In the genomic region with DNA sequence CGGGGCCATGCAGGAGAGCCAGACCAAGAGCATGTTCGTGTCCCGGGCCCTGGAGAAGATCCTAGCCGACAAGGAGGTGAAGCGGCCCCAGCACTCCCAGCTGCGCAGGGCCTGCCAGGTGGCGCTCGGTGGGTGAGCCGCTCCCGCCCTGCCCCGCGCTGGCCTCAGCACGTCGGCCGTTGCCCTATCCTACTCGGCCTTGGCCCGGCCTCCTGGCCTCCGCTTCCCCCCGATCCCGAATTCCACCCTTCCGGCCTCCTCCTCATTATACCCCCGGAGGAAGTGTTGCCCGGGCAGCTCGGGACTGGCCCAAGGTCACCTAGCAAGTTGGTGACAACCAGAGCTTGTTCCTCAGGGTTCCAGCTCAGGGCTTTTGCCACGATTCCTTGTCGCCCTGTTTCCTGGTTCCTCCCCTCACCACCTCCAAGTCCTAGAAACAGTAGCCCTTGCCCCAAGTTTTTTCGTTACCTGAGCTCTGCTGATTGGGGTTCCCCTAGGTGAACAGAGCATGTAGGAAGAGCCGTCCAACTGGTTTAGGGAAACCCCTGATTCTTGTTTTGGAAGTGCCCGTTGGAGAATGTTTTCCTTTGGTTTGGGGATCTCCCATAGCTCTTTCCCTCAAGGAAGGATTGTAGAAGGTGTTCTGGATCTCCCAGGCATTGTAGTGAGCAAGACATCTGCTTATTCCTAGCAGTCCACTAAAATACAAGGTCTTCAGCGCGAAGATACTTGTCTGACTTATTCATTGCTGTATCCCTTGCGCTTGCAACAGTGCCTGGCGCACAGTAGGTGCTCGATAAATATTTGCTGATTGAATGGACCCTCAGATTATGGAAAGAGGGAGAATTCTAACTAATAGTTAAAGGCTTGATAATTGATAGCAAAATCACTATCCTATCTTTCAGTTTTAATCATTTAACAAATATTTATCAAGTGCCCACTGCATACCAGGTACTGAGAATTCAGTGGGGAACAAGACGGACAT, we compare ENCODE assay signal across 8 cellular contexts. TPM values are rescaled to one million over a fixed set of nuclear protein-coding genes. Genes with fewer than 3 reads are reported as not detected.
DNase-seq lines count a peak whose midpoint lies in the region; ATAC-seq and TF ChIP-seq lines count a peak whose summit lies in the region.

No MANE protein-coding gene starts in this region.

- TF ChIP-seq CTCF in H9 (conservative IDR thresholded peaks at IDR 0.05) (no peak), cardiac muscle cell (IDR thresholded peaks at IDR 0.05; ENCODE audit: low read depth, low read length) (no peak), progenitor cell of endocrine pancreas (IDR thresholded peaks at IDR 0.05; ENCODE audit: unreplicated experiment) (no peak)

- peaks cover 2% of the 10 kb centered on the region; the same call in 1 of the 2 replicates for H3K4me1 ChIP-seq in H9 (ENCODE audit: insufficient read depth, low read length)
- H3K4me1 ChIP-seq in Karpas-422 (ENCODE audit: low read length) = peaks cover 45% of the 10 kb centered on the region
- H3K4me1 ChIP-seq in cardiac muscle cell (ENCODE audit: low read depth) = peaks cover 20% of the 10 kb centered on the region

- H3K27ac Mint-ChIP-seq in H9 (peak overlapping the region; percentile 97 to 98 (median 98)), progenitor cell of endocrine pancreas (peak overlapping the region; percentile 99)
- peak overlapping the region; percentile 98 for H3K27ac Mint-ChIP-seq in activated T-helper 17 cell treated with anti-CD3 and anti-CD28 coated beads, Interleukin-2, amount 50 U/mL, for 72 hours

- peak overlapping the region; percentile 96 for H3K4me2 ChIP-seq in H9 (ENCODE audit: insufficient read depth, insufficient read length, low read length)
- peak overlapping the region; percentile 92 for H3K4me2 ChIP-seq in Karpas-422 (ENCODE audit: low read depth, low read length, poor library complexity, severe bottlenecking)

- H3K79me2 ChIP-seq in H9 (ENCODE audit: insufficient read depth, low read length) (peaks cover 16% of the 10 kb centered on the region; the same call in 1 of the 2 replicates), Karpas-422 (ENCODE audit: low read length) (peaks cover 53% of the 10 kb centered on the region)

- ATAC-seq in activated T-helper 17 cell treated with anti-CD3 and anti-CD28 coated beads, Interleukin-2, amount 50 U/mL, for 72 hours (replicated peaks) = peak; percentile 49

- H3K23ac ChIP-seq in H9 (ENCODE audit: insufficient read length, low read depth, low read length) = no peak overlapping the region

- H2BK5ac ChIP-seq in H9 (ENCODE audit: insufficient read length, low read length) = peak overlapping the region; percentile 15

- H3K27me3 ChIP-seq in H9 (ENCODE audit: insufficient read depth, low read length) (no peaks in the 10 kb centered on the region), Karpas-422 (ENCODE audit: low read length) (no peaks in the 10 kb centered on the region), cardiac muscle cell (no peaks in the 10 kb centered on the region)

- H3K18ac ChIP-seq in H9 (ENCODE audit: insufficient read length, low read depth, low read length) = peak overlapping the region; percentile 58

- peak overlapping the region; percentile 76 for H3K4me3 ChIP-seq in Karpas-422 (ENCODE audit: low read length)
- H3K4me3 ChIP-seq in cardiac muscle cell = peak overlapping the region; percentile 85

- H3K36me3 ChIP-seq in Karpas-422 (ENCODE audit: insufficient read depth, low read length) = no peaks in the 10 kb centered on the region
- H3K36me3 ChIP-seq in cardiac muscle cell = no peaks in the 10 kb centered on the region

- H3K56ac ChIP-seq in H9 (ENCODE audit: insufficient read length, low read depth, low read length) = no peak overlapping the region

- no peaks in the 10 kb centered on the region; a peak in 1 of 5 replicates for H3K9me3 Mint-ChIP-seq in H9
- peaks cover 4% of the 10 kb centered on the region for H3K9me3 Mint-ChIP-seq in activated T-helper 17 cell treated with anti-CD3 and anti-CD28 coated beads, Interleukin-2, amount 50 U/mL, for 72 hours
- H3K9me3 Mint-ChIP-seq in progenitor cell of endocrine pancreas (ENCODE audit: low read depth) = no peaks in the 10 kb centered on the region

- H4K91ac ChIP-seq in H9 (ENCODE audit: insufficient read length, low read depth, low read length) = peak overlapping the region; percentile 83

- H3K4me3 Mint-ChIP-seq in H9 = peak overlapping the region; percentile 89 to 95
- H3K4me3 Mint-ChIP-seq in activated T-helper 17 cell treated with anti-CD3 and anti-CD28 coated beads, Interleukin-2, amount 50 U/mL, for 72 hours = peak overlapping the region; percentile 100
- peak overlapping the region; percentile 92 for H3K4me3 Mint-ChIP-seq in progenitor cell of endocrine pancreas (ENCODE audit: low read depth)

- H3K14ac ChIP-seq in H9 (ENCODE audit: insufficient read depth, low read length) = peak overlapping the region; percentile 89

- no peaks in the 10 kb centered on the region for H3K9me2 ChIP-seq in Karpas-422 (replicated peaks; ENCODE audit: insufficient read depth, low read length)

- no peak overlapping the region for H2AK5ac ChIP-seq in H9 (ENCODE audit: insufficient read length, low read length)

- peaks cover 20 to 22% of the 10 kb centered on the region in 2 experiments for H3K4me1 Mint-ChIP-seq in H9
- peaks cover 38% of the 10 kb centered on the region for H3K4me1 Mint-ChIP-seq in activated T-helper 17 cell treated with anti-CD3 and anti-CD28 coated beads, Interleukin-2, amount 50 U/mL, for 72 hours
- peaks cover 24% of the 10 kb centered on the region for H3K4me1 Mint-ChIP-seq in progenitor cell of endocrine pancreas (ENCODE audit: low read depth)

- H2BK120ac ChIP-seq in H9 (ENCODE audit: low read depth, low read length, poor library complexity, severe bottlenecking) = no peak overlapping the region

- H4K8ac ChIP-seq in H9 (replicated peaks; ENCODE audit: insufficient read length, low read depth, low read length) = no peak overlapping the region

- H3K79me1 ChIP-seq in H9 (ENCODE audit: insufficient read depth, low read depth, low read length, poor library complexity, severe bottlenecking) = peaks cover 9% of the 10 kb centered on the region

- H3K23me2 ChIP-seq in H9 (ENCODE audit: insufficient read length, low read depth, low read length, poor library complexity, severe bottlenecking) = peaks cover 7% of the 10 kb centered on the region

- H2AFZ ChIP-seq in H9 (ENCODE audit: low read length) = no peak overlapping the region
- no peak overlapping the region for H2AFZ ChIP-seq in Karpas-422 (ENCODE audit: low read length)

- H3K27me3 Mint-ChIP-seq in H9 (ENCODE audit: low read depth) (peaks cover 2% of the 10 kb centered on the region; the same call in 1 of the 2 replicates), progenitor cell of endocrine pancreas (no peaks in the 10 kb centered on the region)
- H3K27me3 Mint-ChIP-seq in activated T-helper 17 cell treated with anti-CD3 and anti-CD28 coated beads, Interleukin-2, amount 50 U/mL, for 72 hours = no peaks in the 10 kb centered on the region

- no peak overlapping the region for H3K4ac ChIP-seq in H9 (ENCODE audit: low read depth, low read length)

- H3T11ph ChIP-seq in H9 (ENCODE audit: low read length) = no peak overlapping the region

- H3K36me3 Mint-ChIP-seq in H9 (ENCODE audit: insufficient read depth in 1 of 3, low read depth in 3 of 3) (peaks cover 0 to 5% (median 2%) of the 10 kb centered on the region in 3 experiments; a peak in 3 of 7 replicates), progenitor cell of endocrine pancreas (ENCODE audit: insufficient read depth) (no peaks in the 10 kb centered on the region)
- peaks cover 6% of the 10 kb centered on the region for H3K36me3 Mint-ChIP-seq in activated T-helper 17 cell treated with anti-CD3 and anti-CD28 coated beads, Interleukin-2, amount 50 U/mL, for 72 hours (ENCODE audit: low read depth)

- peak overlapping the region; percentile 88 for H3K9ac ChIP-seq in H9 (ENCODE audit: extremely low read depth, insufficient read length, low read length)
- peak overlapping the region; percentile 78 for H3K9ac ChIP-seq in Karpas-422 (ENCODE audit: low read length)

- DNase-seq in NCI-H2081 (lab: John Stamatoyannopoulos, UW) (peak; percentile 53), NCI-H2081 treated with DMSO at 0.1 percent for 48 hours (lab: John Stamatoyannopoulos, UW) (no peak), H9 (no peak), Karpas-422 (peak; percentile 60), cardiac muscle cell (ENCODE audit: low read depth in 1 of 2, low spot score in 1 of 2) (peak in 1 of 2 donors; percentile 75), progenitor cell of endocrine pancreas (ENCODE audit: low spot score, unreplicated experiment) (peak; percentile 43)
- DNase-seq in stimulated activated CD4-positive, alpha-beta T cell treated with anti-CD3 and anti-CD28 coated beads, Interleukin-4, amount 100 ng/mL, for 24 hours = no peak

- WGBS in H9 (ENCODE audit: extremely low coverage, insufficient read length, low lambda C conversion rate) = no CpG with 5 or more reads among the region's 35 CpGs

- no peak overlapping the region for H2BK15ac ChIP-seq in H9 (ENCODE audit: low read depth, low read length)

- H2BK12ac ChIP-seq in H9 (ENCODE audit: insufficient read length, low read depth, low read length) = no peak overlapping the region

- H3K9me3 ChIP-seq in H9 (ENCODE audit: control insufficient read depth, low read depth, low read length) (no peaks in the 10 kb centered on the region), Karpas-422 (ENCODE audit: low read length) (no peaks in the 10 kb centered on the region), cardiac muscle cell (ENCODE audit: low read depth) (no peaks in the 10 kb centered on the region)

- no peak overlapping the region for H2BK20ac ChIP-seq in H9 (ENCODE audit: low read depth, low read length, poor library complexity, severe bottlenecking)

- H3K27ac ChIP-seq in H9 (ENCODE audit: insufficient read length, low read depth, low read length) = peak overlapping the region; percentile 27
- peak overlapping the region; percentile 83 for H3K27ac ChIP-seq in Karpas-422 (ENCODE audit: low read length)
- H3K27ac ChIP-seq in cardiac muscle cell = peak overlapping the region; percentile 99

- H4K20me1 ChIP-seq in H9 (ENCODE audit: control insufficient read depth, insufficient read depth, insufficient read length) (no peaks in the 10 kb centered on the region), Karpas-422 (ENCODE audit: insufficient read depth, low read depth, low read length) (no peaks in the 10 kb centered on the region)

- H4K5ac ChIP-seq in H9 (ENCODE audit: insufficient read length, low read depth, low read length) = peak overlapping the region; percentile 55

RNA-seq across cellular contexts. Expression of a gene that starts 0.7 kb away (rescaled TPM):
- total RNA-seq in H9 (2021) (16.6 and 16.7 TPM in 2 replicates), cardiac muscle cell (20.5 and 20.6 TPM in 2 replicates), progenitor cell of endocrine pancreas (22.9 and 24.6 TPM in 2 replicates)
- 28.7 and 37.9 TPM in 2 replicates for total RNA-seq in Karpas-422 (2014; rRNA removed; shearing (Covaris generic); ENCODE audit: low replicate concordance)
- total RNA-seq in activated T-helper 17 cell treated with anti-CD3 and anti-CD28 coated beads, Interleukin-2, amount 50 U/mL, for 72 hours = 10 to 100 TPM; 22.9 to 32.0 TPM
- 7.0 and 8.5 TPM in 2 replicates for polyA plus RNA-seq in cardiac muscle cell

Comparison
In these comparisons a context has a peak if more than half of its experiments do, and no peak if none do; other contexts are left out.
1. DNase-seq: peak in NCI-H2081 (2 of 2), Karpas-422 (single experiment) and progenitor cell of endocrine pancreas (single experiment); none in NCI-H2081 treated with DMSO at 0.1 percent for 48 hours (single experiment), H9 (single experiment) and stimulated activated CD4-positive, alpha-beta T cell treated with anti-CD3 and anti-CD28 coated beads, Interleukin-4, amount 100 ng/mL, for 24 hours (single experiment).
2. H3K27ac ChIP-seq: peak in every context shown above with its lines; median percentile 99 in cardiac muscle cell; 83 in Karpas-422; 27 in H9.
3. Peak in every context shown above with its lines, with median percentiles within 50 percentile points of each other: H3K27ac Mint-ChIP-seq and H3K4me3 Mint-ChIP-seq.